In genomic region chr10:72194949-72195348, GRCh38 we compare ENCODE assay signal across 23 cellular contexts. TPM values are rescaled to one million over a fixed set of nuclear protein-coding genes. Genes with fewer than 3 reads are reported as not detected.
A peak's percentile ranks its signal among the peaks of the same experiment; 100 is the strongest.
DNase-seq lines count a peak whose midpoint lies in the region; ATAC-seq and TF ChIP-seq lines count a peak whose summit lies in the region.
"Had no signal": no experiment of that assay in that cellular context is flagged by ENCODE, and none has a peak within 500 bp of the region (broad histone marks: within the 10 kb centered on the region; RNA-seq: fewer than 3 reads in every experiment).

No MANE protein-coding gene starts in this region.

- H3K27ac ChIP-seq in CD8-positive, alpha-beta T cell (ENCODE audit: low read depth, low read length), result no peak overlapping the region
- no peak overlapping the region for H3K27ac ChIP-seq in esophagus muscularis mucosa (replicated peaks in 1 of 4)
- H3K27ac ChIP-seq: 22Rv1; A549; BLaER1 treated with 17β-estradiol and CSF1 and Interleukin-3, amounts not matched to agents 10 nM and 100 nM; C4-2B had no signal

- POLR2A ChIA-PET in activated CD4-positive, alpha-beta memory T cell treated with anti-CD3 and anti-CD28 coated beads, Interleukin-2, amount 10 ng/mL, durations not matched to agents 7 days and 5 days (lab: Charles Lee), result no interaction called here
- POLR2A ChIA-PET in activated CD4-positive, alpha-beta memory T cell treated with anti-CD3 and anti-CD28 coated beads for 36 hours (lab: Charles Lee), result no interaction called here
- POLR2A ChIA-PET in CD8-positive, alpha-beta T cell (lab: Charles Lee), result interaction anchor here (0.6 kb wide), 1 partner anchor 136 kb away, joined by 3 read pairs; no protein-coding TSS in a partner anchor
- POLR2A ChIA-PET in HEK293T (lab: Yijun Ruan, JAX), result no interaction called here

- ATAC-seq in CD8-positive, alpha-beta T cell, result no peak
- ATAC-seq in HG03354 (IDR thresholded peaks at IDR 0.05; ENCODE audit: poor library complexity, severe bottlenecking, unreplicated experiment), result no peak
- ATAC-seq: A549, GM12878 had no signal

- intact Hi-C loops in activated CD4-positive, alpha-beta memory T cell treated with anti-CD3 and anti-CD28 coated beads for 36 hours (cut with micrococcal nuclease), result no loop called here
- intact Hi-C loops in CD8-positive, alpha-beta T cell (cut with DNase I, micrococcal nuclease), result no loop called here
- intact Hi-C loops in esophagus muscularis mucosa (cut with DNase I), result no loop called here

- H3K4me1 ChIP-seq in CD8-positive, alpha-beta T cell (ENCODE audit: insufficient read depth, low read length), result no peaks in the 10 kb centered on the region
- H3K4me1 ChIP-seq in esophagus muscularis mucosa, result no peaks in the 10 kb centered on the region
- H3K4me1 ChIP-seq: BLaER1 treated with 17β-estradiol and CSF1 and Interleukin-3, amounts not matched to agents 10 nM and 100 nM had no signal

- no peaks in the 10 kb centered on the region for H3K4me1 Mint-ChIP-seq in activated CD4-positive, alpha-beta memory T cell treated with anti-CD3 and anti-CD28 coated beads, Interleukin-2, amount 10 ng/mL, durations not matched to agents 7 days and 5 days
- H3K4me1 Mint-ChIP-seq in activated CD4-positive, alpha-beta memory T cell treated with anti-CD3 and anti-CD28 coated beads for 36 hours (ENCODE audit: low read depth), result no peaks in the 10 kb centered on the region
- peaks cover 3% of the 10 kb centered on the region for H3K4me1 Mint-ChIP-seq in CD8-positive, alpha-beta T cell (ENCODE audit: low read depth)
- H3K4me1 Mint-ChIP-seq: B cell had no signal

- no peaks in the 10 kb centered on the region for H3K9me3 ChIP-seq in CD8-positive, alpha-beta T cell (ENCODE audit: low read length)
- no peaks in the 10 kb centered on the region for H3K9me3 ChIP-seq in esophagus muscularis mucosa
- H3K9me3 ChIP-seq: A549 had no signal

- CTCF ChIA-PET in activated CD4-positive, alpha-beta memory T cell treated with anti-CD3 and anti-CD28 coated beads, Interleukin-2, amount 10 ng/mL, durations not matched to agents 7 days and 5 days (lab: Charles Lee), result no interaction called here
- CTCF ChIA-PET in activated CD4-positive, alpha-beta memory T cell treated with anti-CD3 and anti-CD28 coated beads for 36 hours (lab: Charles Lee), result no interaction called here
- CTCF ChIA-PET in CD8-positive, alpha-beta T cell (lab: Charles Lee), result interaction anchor here (1.9 kb wide), 1 partner anchor 147 kb away, joined by 5 read pairs; no protein-coding TSS in a partner anchor
- CTCF ChIA-PET in HEK293T (lab: Yijun Ruan, JAX), result interaction anchor here (0.6 kb wide), 1 partner anchor 68 kb away, joined by 4 read pairs; no protein-coding TSS in a partner anchor

- WGBS in esophagus muscularis mucosa, result 98% methylated on average over 2 of the region's 2 CpGs

- peak overlapping the region; percentile 35 for H3K27ac Mint-ChIP-seq in activated CD4-positive, alpha-beta memory T cell treated with anti-CD3 and anti-CD28 coated beads, Interleukin-2, amount 10 ng/mL, durations not matched to agents 7 days and 5 days
- H3K27ac Mint-ChIP-seq in activated CD4-positive, alpha-beta memory T cell treated with anti-CD3 and anti-CD28 coated beads for 36 hours, result no peak overlapping the region
- peak overlapping the region; percentile 49 for H3K27ac Mint-ChIP-seq in CD8-positive, alpha-beta T cell
- H3K27ac Mint-ChIP-seq: B cell; CD4-positive, alpha-beta T cell had no signal

- DNase-seq in activated CD4-positive, alpha-beta memory T cell treated with anti-CD3 and anti-CD28 coated beads, Interleukin-2, amount 10 ng/mL, durations not matched to agents 7 days and 5 days, result no peak
- no peak for DNase-seq in activated CD4-positive, alpha-beta memory T cell treated with anti-CD3 and anti-CD28 coated beads for 36 hours
- no peak for DNase-seq in CD8-positive, alpha-beta T cell
- DNase-seq in HEK293T (ENCODE audit: extremely low spot score), result no peak
- DNase-seq in esophagus muscularis mucosa (ENCODE audit: extremely low spot score), result no peak
- DNase-seq: AML-193; CD4-positive, alpha-beta T cell; CD8-positive, alpha-beta memory T cell; COR-L47; DMS 273 treated with DMSO at 0.1 percent for 48 hours; DMS153; DMS53; DMS79; DND-41; EL; GDM1 had no signal

- H3K36me3 ChIP-seq in CD8-positive, alpha-beta T cell (ENCODE audit: insufficient read depth, low read length), result peaks cover 5% of the 10 kb centered on the region
- peaks cover 26 to 83% (median 54%) of the 10 kb centered on the region in 4 donors for H3K36me3 ChIP-seq in esophagus muscularis mucosa

- no peaks in the 10 kb centered on the region for H3K27me3 ChIP-seq in CD8-positive, alpha-beta T cell (ENCODE audit: insufficient read depth, low read length)
- no peaks in the 10 kb centered on the region for H3K27me3 ChIP-seq in esophagus muscularis mucosa
- H3K27me3 ChIP-seq: BLaER1 treated with 17β-estradiol and CSF1 and Interleukin-3, amounts not matched to agents 10 nM and 100 nM had no signal

- peaks cover 28% of the 10 kb centered on the region for H3K36me3 Mint-ChIP-seq in activated CD4-positive, alpha-beta memory T cell treated with anti-CD3 and anti-CD28 coated beads, Interleukin-2, amount 10 ng/mL, durations not matched to agents 7 days and 5 days (ENCODE audit: low read depth)
- H3K36me3 Mint-ChIP-seq in activated CD4-positive, alpha-beta memory T cell treated with anti-CD3 and anti-CD28 coated beads for 36 hours, result peaks cover 15% of the 10 kb centered on the region
- H3K36me3 Mint-ChIP-seq in CD8-positive, alpha-beta T cell, result peaks cover 46% of the 10 kb centered on the region

- TF ChIP-seq POLR2A in esophagus muscularis mucosa (IDR thresholded peaks at IDR 0.05; ENCODE audit: low read depth), result no peak

- H3K4me3 ChIP-seq in CD8-positive, alpha-beta T cell (ENCODE audit: low read depth, low read length), result no peak overlapping the region
- H3K4me3 ChIP-seq in esophagus muscularis mucosa, result no peak overlapping the region
- H3K4me3 ChIP-seq: A549; BLaER1 treated with 17β-estradiol and CSF1 and Interleukin-3, amounts not matched to agents 10 nM and 100 nM; GM12878 had no signal

- no peak for TF ChIP-seq CTCF in CD8-positive, alpha-beta T cell (IDR thresholded peaks at IDR 0.05)
- TF ChIP-seq CTCF in esophagus muscularis mucosa (IDR thresholded peaks at IDR 0.05), result no peak

- H3K27me3 Mint-ChIP-seq in activated CD4-positive, alpha-beta memory T cell treated with anti-CD3 and anti-CD28 coated beads, Interleukin-2, amount 10 ng/mL, durations not matched to agents 7 days and 5 days, result no peaks in the 10 kb centered on the region
- no peaks in the 10 kb centered on the region for H3K27me3 Mint-ChIP-seq in activated CD4-positive, alpha-beta memory T cell treated with anti-CD3 and anti-CD28 coated beads for 36 hours
- H3K27me3 Mint-ChIP-seq in CD8-positive, alpha-beta T cell (ENCODE audit: low read depth), result no peaks in the 10 kb centered on the region
- H3K27me3 Mint-ChIP-seq: B cell; CD4-positive, alpha-beta T cell; CD8-positive, alpha-beta memory T cell had no signal

- TF ChIP-seq EP300 in esophagus muscularis mucosa (IDR thresholded peaks at IDR 0.05), result no peak

- H3K4me3 Mint-ChIP-seq in activated CD4-positive, alpha-beta memory T cell treated with anti-CD3 and anti-CD28 coated beads, Interleukin-2, amount 10 ng/mL, durations not matched to agents 7 days and 5 days, result no peak overlapping the region
- H3K4me3 Mint-ChIP-seq in activated CD4-positive, alpha-beta memory T cell treated with anti-CD3 and anti-CD28 coated beads for 36 hours, result no peak overlapping the region
- no peak overlapping the region for H3K4me3 Mint-ChIP-seq in CD8-positive, alpha-beta T cell
- H3K4me3 Mint-ChIP-seq: B cell; CD4-positive, alpha-beta T cell; CD8-positive, alpha-beta memory T cell had no signal

- H3K9me3 Mint-ChIP-seq in activated CD4-positive, alpha-beta memory T cell treated with anti-CD3 and anti-CD28 coated beads, Interleukin-2, amount 10 ng/mL, durations not matched to agents 7 days and 5 days, result no peaks in the 10 kb centered on the region
- no peaks in the 10 kb centered on the region for H3K9me3 Mint-ChIP-seq in activated CD4-positive, alpha-beta memory T cell treated with anti-CD3 and anti-CD28 coated beads for 36 hours
- no peaks in the 10 kb centered on the region for H3K9me3 Mint-ChIP-seq in CD8-positive, alpha-beta T cell
- H3K9me3 Mint-ChIP-seq: CD4-positive, alpha-beta T cell; CD8-positive, alpha-beta memory T cell had no signal

TF ChIP-seq in HEK293T, 16 proteins besides CTCF, POLR2A, EP300 and RAD21:
- TF ChIP-seq PKNOX1 (IDR thresholded peaks at IDR 0.05), result no peak
- peak; percentile 60; the same call in 1 of the 2 replicates for TF ChIP-seq ZNF384 (IDR thresholded peaks at IDR 0.05)
- no peak for TF ChIP-seq ELF4 (IDR thresholded peaks at IDR 0.05)

RNA-seq across cellular contexts. Expression of gene ANAPC16, which starts 20.9 kb away (rescaled TPM):
- 100 to 1,000 TPM in 1 of 2 experiments, 10 to 100 TPM in 1; 94.2 to 101 TPM for total RNA-seq in activated CD4-positive, alpha-beta memory T cell treated with anti-CD3 and anti-CD28 coated beads, Interleukin-2, amount 10 ng/mL, durations not matched to agents 7 days and 5 days
- 100 to 1,000 TPM; 119 to 122 TPM for total RNA-seq in activated CD4-positive, alpha-beta memory T cell treated with anti-CD3 and anti-CD28 coated beads for 36 hours
- total RNA-seq in CD8-positive, alpha-beta T cell, result 10 to 100 TPM; 46.6 to 48.0 TPM
- total RNA-seq in esophagus muscularis mucosa, result 100 to 1,000 TPM; 106 to 157 (median 143) TPM

RNA-seq across cellular contexts. Expression of gene ASCC1, which starts 21.1 kb away (rescaled TPM):
- 10 to 100 TPM; 35.5 to 36.2 TPM for total RNA-seq in activated CD4-positive, alpha-beta memory T cell treated with anti-CD3 and anti-CD28 coated beads, Interleukin-2, amount 10 ng/mL, durations not matched to agents 7 days and 5 days
- total RNA-seq in activated CD4-positive, alpha-beta memory T cell treated with anti-CD3 and anti-CD28 coated beads for 36 hours, result 10 to 100 TPM; 50.9 to 52.5 TPM
- total RNA-seq in CD8-positive, alpha-beta T cell, result 10 to 100 TPM; 16.5 to 19.1 TPM
- total RNA-seq in esophagus muscularis mucosa, result 10 to 100 TPM; 23.5 to 37.8 (median 29.8) TPM

Comparison
In these comparisons a context has a peak if more than half of its experiments do, and no peak if none do; other contexts are left out.
1. CTCF ChIA-PET loops: an anchor here in CD8-positive, alpha-beta T cell (1.9 kb wide) and HEK293T (0.6 kb wide); none called in activated CD4-positive, alpha-beta memory T cell treated with anti-CD3 and anti-CD28 coated beads, Interleukin-2, amount 10 ng/mL, durations not matched to agents 7 days and 5 days and activated CD4-positive, alpha-beta memory T cell treated with anti-CD3 and anti-CD28 coated beads for 36 hours.